Comparison of ENCODE assay signal across 34 cellular contexts in genomic region chr12:91127296-91127695, GRCh38. TPM values are rescaled to one million over a fixed set of nuclear protein-coding genes. Genes with fewer than 3 reads are reported as not detected.
DNase-seq lines count a peak whose midpoint lies in the region; ATAC-seq and TF ChIP-seq lines count a peak whose summit lies in the region.
"Had no signal": no experiment of that assay in that cellular context is flagged by ENCODE, and none has a peak within 500 bp of the region (broad histone marks: within the 10 kb centered on the region; RNA-seq: fewer than 3 reads in every experiment).

No MANE protein-coding gene starts in this region.

- H3K4me1 ChIP-seq in mesenchymal stem cell (ENCODE audit: control insufficient read depth, insufficient read depth, low read depth, low read length) (no peaks in the 10 kb centered on the region), MM.1S (ENCODE audit: low read length) (no peaks in the 10 kb centered on the region)
- H3K4me1 ChIP-seq in CD8-positive, alpha-beta memory T cell (ENCODE audit: insufficient read depth, low read length): no peaks in the 10 kb centered on the region
- H3K4me1 ChIP-seq: gastrocnemius medialis, HAP-1, Peyer's patch, right lobe of liver, tibial nerve had no signal

- WGBS in mesenchymal stem cell: no CpG with 5 or more reads among the region's 2 CpGs

- H3K27ac ChIP-seq in mesenchymal stem cell (ENCODE audit: low read length, poor library complexity, severe bottlenecking) (no peak overlapping the region), MM.1S (ENCODE audit: low read length) (no peak overlapping the region)
- H3K27ac ChIP-seq in CD8-positive, alpha-beta memory T cell (ENCODE audit: low read depth, low read length): no peak overlapping the region
- H3K27ac ChIP-seq: dorsolateral prefrontal cortex, gastrocnemius medialis, neutrophil, right lobe of liver, tibial nerve had no signal

- H2BK5ac ChIP-seq in mesenchymal stem cell (ENCODE audit: low read depth, low read length, poor library complexity, severe bottlenecking): no peak overlapping the region

- no peaks in the 10 kb centered on the region for H3K9me2 ChIP-seq in MM.1S (replicated peaks; ENCODE audit: insufficient read depth, low read length)

- H3K79me1 ChIP-seq in mesenchymal stem cell (replicated peaks; ENCODE audit: low read length, poor library complexity, severe bottlenecking): no peaks in the 10 kb centered on the region

- DNase-seq in GM04503 (ENCODE audit: low read depth) (peak; percentile 61), mesenchymal stem cell (no peak), glutamatergic neuron (no peak), T-helper 1 cell (no peak), MM.1S (no peak)
- no peak for DNase-seq in CD8-positive, alpha-beta memory T cell
- DNase-seq: activated CD4-positive, alpha-beta T cell treated with anti-CD3 and anti-CD28 coated beads for 48 hours; activated CD8-positive, alpha-beta memory T cell treated with anti-CD3 and anti-CD28 coated beads for 24 hours; activated T-cell treated with anti-CD3 and anti-CD28 coated beads for 4 hours; AML-193; amniotic stem cell; CD4-positive, CD25-positive, alpha-beta regulatory T cell; dorsolateral prefrontal cortex; gastrocnemius medialis; hippocampal formation; MV-4-11; NCI-H1436 treated with DMSO at 0.1 percent for 48 hours; NCI-H2081 treated with DMSO at 0.1 percent for 48 hours; NCI-H748 treated with DMSO at 0.1 percent for 48 hours; Peyer's patch; right lobe of liver; SHP77; stimulated activated CD4-positive, alpha-beta T cell treated with anti-CD3 and anti-CD28 coated beads, Interleukin-4, amount 100 ng/mL, for 4 hours; SW 1271; T1000 had no signal

- H3K9ac ChIP-seq in mesenchymal stem cell (ENCODE audit: low read length): peak overlapping the region; percentile 39
- no peak overlapping the region for H3K9ac ChIP-seq in MM.1S (ENCODE audit: low read length)

- CTCF ChIA-PET in CD8-positive, alpha-beta memory T cell (lab: Charles Lee): no interaction called here

- H2BK15ac ChIP-seq in mesenchymal stem cell (ENCODE audit: low read depth, poor library complexity, severe bottlenecking): no peak overlapping the region

- H3F3A ChIP-seq in MM.1S (ENCODE audit: insufficient read depth, low read length): no peaks in the 10 kb centered on the region

- H2BK120ac ChIP-seq in mesenchymal stem cell (ENCODE audit: low read depth, low read length): peak overlapping the region; percentile 87

- POLR2A ChIA-PET in CD8-positive, alpha-beta memory T cell (lab: Charles Lee): no interaction called here

- H2AK5ac ChIP-seq in mesenchymal stem cell (ENCODE audit: low read length, severe bottlenecking): no peak overlapping the region

- no peaks in the 10 kb centered on the region for H3K36me3 Mint-ChIP-seq in glutamatergic neuron (ENCODE audit: unreplicated experiment)
- H3K36me3 Mint-ChIP-seq in CD8-positive, alpha-beta memory T cell: no peaks in the 10 kb centered on the region
- H3K36me3 Mint-ChIP-seq: activated naive CD4-positive, alpha-beta T cell treated with anti-CD3 and anti-CD28 coated beads, Interleukin-2, amount 50 U/mL, for 24 hours; CD4-positive, CD25-positive, alpha-beta regulatory T cell had no signal

- H4K91ac ChIP-seq in mesenchymal stem cell (ENCODE audit: low read length): no peak overlapping the region

- H3K18ac ChIP-seq in mesenchymal stem cell (ENCODE audit: low read depth in 1 of 2, low read length in 2 of 2): no peak overlapping the region

- H3K27me3 Mint-ChIP-seq in glutamatergic neuron (ENCODE audit: unreplicated experiment): no peaks in the 10 kb centered on the region
- H3K27me3 Mint-ChIP-seq in CD8-positive, alpha-beta memory T cell: no peaks in the 10 kb centered on the region
- H3K27me3 Mint-ChIP-seq: CD4-positive, CD25-positive, alpha-beta regulatory T cell; progenitor cell of endocrine pancreas had no signal

- H3K9me3 ChIP-seq in mesenchymal stem cell (ENCODE audit: control insufficient read depth, low read length) (no peaks in the 10 kb centered on the region), MM.1S (replicated peaks; ENCODE audit: insufficient read depth, low read length) (no peaks in the 10 kb centered on the region)
- H3K9me3 ChIP-seq in CD8-positive, alpha-beta memory T cell (ENCODE audit: low read length): no peaks in the 10 kb centered on the region
- H3K9me3 ChIP-seq: gastrocnemius medialis, HAP-1, neutrophil, Peyer's patch, right lobe of liver, tibial nerve had no signal

- H3K79me2 ChIP-seq in MM.1S (ENCODE audit: low read length): no peaks in the 10 kb centered on the region

- no peak overlapping the region for H2AFZ ChIP-seq in mesenchymal stem cell (ENCODE audit: low read depth, low read length)
- H2AFZ ChIP-seq in MM.1S (ENCODE audit: low read length): no peak overlapping the region

- H3K27me3 ChIP-seq in mesenchymal stem cell (ENCODE audit: control insufficient read depth in 1 of 2, insufficient read depth in 1 of 2, low read length in 2 of 2) (no peaks in the 10 kb centered on the region), MM.1S (replicated peaks; ENCODE audit: insufficient read depth, low read length) (no peaks in the 10 kb centered on the region)
- H3K27me3 ChIP-seq in CD8-positive, alpha-beta memory T cell (ENCODE audit: insufficient read depth, low read length, poor library complexity, severe bottlenecking): no peaks in the 10 kb centered on the region
- H3K27me3 ChIP-seq: dorsolateral prefrontal cortex, gastrocnemius medialis, neutrophil, Peyer's patch, right lobe of liver, tibial nerve had no signal

- H3K4me2 ChIP-seq in mesenchymal stem cell (ENCODE audit: low read length, poor library complexity, severe bottlenecking) (no peak overlapping the region), MM.1S (ENCODE audit: low read depth, low read length) (no peak overlapping the region)

- no peak overlapping the region for H4K8ac ChIP-seq in mesenchymal stem cell (ENCODE audit: low read length)

- H3K36me3 ChIP-seq in mesenchymal stem cell (ENCODE audit: control insufficient read depth in 1 of 2, insufficient read depth in 2 of 2, low read depth in 1 of 2, low read length in 2 of 2): no peaks in the 10 kb centered on the region
- no peaks in the 10 kb centered on the region for H3K36me3 ChIP-seq in MM.1S (replicated peaks; ENCODE audit: insufficient read depth, low read length)
- no peaks in the 10 kb centered on the region for H3K36me3 ChIP-seq in CD8-positive, alpha-beta memory T cell (ENCODE audit: insufficient read depth, low read length)
- H3K36me3 ChIP-seq: gastrocnemius medialis, HAP-1, neutrophil, Peyer's patch, right lobe of liver, tibial nerve had no signal

- no peak overlapping the region for H3K14ac ChIP-seq in mesenchymal stem cell (ENCODE audit: low read length in 2 of 2)

- no peak overlapping the region for H3K4me3 Mint-ChIP-seq in glutamatergic neuron (ENCODE audit: unreplicated experiment)
- no peak overlapping the region for H3K4me3 Mint-ChIP-seq in CD8-positive, alpha-beta memory T cell
- H3K4me3 Mint-ChIP-seq: activated naive CD4-positive, alpha-beta T cell treated with anti-CD3 and anti-CD28 coated beads, Interleukin-2, amount 50 U/mL, for 24 hours; CD4-positive, CD25-positive, alpha-beta regulatory T cell had no signal

- peak; percentile 53; the same call in 2 of the 3 replicates for ATAC-seq in SK-N-SH treated with all-trans-retinoic acid at 6 μM for 48 hours
- ATAC-seq: gastrocnemius medialis, left lobe of liver, right lobe of liver had no signal

- no peak overlapping the region for H3K23ac ChIP-seq in mesenchymal stem cell (ENCODE audit: low read length in 2 of 2)

- H2BK12ac ChIP-seq in mesenchymal stem cell (ENCODE audit: low read length in 2 of 2): no peak overlapping the region

- H3K9me3 Mint-ChIP-seq in glutamatergic neuron (ENCODE audit: unreplicated experiment): no peaks in the 10 kb centered on the region
- peaks cover 0 to 4% (median 0%) of the 10 kb centered on the region in 5 donors for H3K9me3 Mint-ChIP-seq in CD8-positive, alpha-beta memory T cell
- H3K9me3 Mint-ChIP-seq: activated naive CD4-positive, alpha-beta T cell treated with anti-CD3 and anti-CD28 coated beads, Interleukin-2, amount 50 U/mL, for 24 hours; activated T-helper 2 cell treated with anti-CD3 and anti-CD28 coated beads, Interferon-gamma antibody, Interleukin-2, Interleukin-4, amounts not matched to agents 10 μg/mL and 5 μg/mL and 100 μg/mL, durations not matched to agents 14 hours and 24 hours and 36 hours had no signal

- TF ChIP-seq CTCF in glutamatergic neuron (IDR thresholded peaks at IDR 0.05; ENCODE audit: partially characterized antibody, unreplicated experiment) (no peak), MM.1S (IDR thresholded peaks at IDR 0.05; ENCODE audit: low read length) (no peak)

- no peak overlapping the region for H3K4ac ChIP-seq in mesenchymal stem cell (ENCODE audit: low read depth in 1 of 2, low read length in 2 of 2)

- H3K4me1 Mint-ChIP-seq in glutamatergic neuron (ENCODE audit: low read depth, unreplicated experiment): no peaks in the 10 kb centered on the region
- H3K4me1 Mint-ChIP-seq in CD8-positive, alpha-beta memory T cell: no peaks in the 10 kb centered on the region
- H3K4me1 Mint-ChIP-seq: activated naive CD4-positive, alpha-beta T cell treated with anti-CD3 and anti-CD28 coated beads, Interleukin-2, amount 50 U/mL, for 24 hours; CD4-positive, CD25-positive, alpha-beta regulatory T cell had no signal

- no peak overlapping the region for H3K27ac Mint-ChIP-seq in glutamatergic neuron (ENCODE audit: unreplicated experiment)
- no peak overlapping the region for H3K27ac Mint-ChIP-seq in CD8-positive, alpha-beta memory T cell
- H3K27ac Mint-ChIP-seq: activated naive CD4-positive, alpha-beta T cell treated with anti-CD3 and anti-CD28 coated beads, Interleukin-2, amount 50 U/mL, for 24 hours; activated T-helper 2 cell treated with anti-CD3 and anti-CD28 coated beads, Interferon-gamma antibody, Interleukin-2, Interleukin-4, amounts not matched to agents 10 μg/mL and 5 μg/mL and 100 μg/mL, durations not matched to agents 14 hours and 24 hours and 36 hours; CD4-positive, CD25-positive, alpha-beta regulatory T cell; progenitor cell of endocrine pancreas had no signal

- H4K20me1 ChIP-seq in MM.1S (ENCODE audit: insufficient read depth, low read length): no peaks in the 10 kb centered on the region

- no peak overlapping the region for H3K4me3 ChIP-seq in mesenchymal stem cell (ENCODE audit: insufficient read depth in 1 of 2, low read depth in 1 of 2, low read length in 2 of 2)
- H3K4me3 ChIP-seq in MM.1S (ENCODE audit: low read length): no peak overlapping the region
- no peak overlapping the region for H3K4me3 ChIP-seq in CD8-positive, alpha-beta memory T cell (ENCODE audit: low read length)
- H3K4me3 ChIP-seq: dorsolateral prefrontal cortex, gastrocnemius medialis, GM12878, HAP-1, Peyer's patch, right lobe of liver, tibial nerve had no signal

TF ChIP-seq in SK-N-SH treated with all-trans-retinoic acid at 6 μM for 48 hours, 23 proteins besides CTCF, POLR2A, EP300 and RAD21 (continues in another document):
- TF ChIP-seq ISL1 (CRISPR knock-in tag; IDR thresholded peaks at IDR 0.05): peak; percentile 28; the same call in 1 of the 2 replicates

RNA-seq across cellular contexts. Expression of gene LUM, which starts 16.0 kb away (rescaled TPM):
- polyA plus RNA-seq in mesenchymal stem cell (2013, experiment 1 of 2): 1,035 TPM
- polyA plus RNA-seq in mesenchymal stem cell (2013, experiment 2 of 2): 1,084 TPM
- not detected for total RNA-seq in glutamatergic neuron (ENCODE audit: unreplicated experiment)
- total RNA-seq in CD8-positive, alpha-beta memory T cell: not detected
- polyA plus RNA-seq in CD8-positive, alpha-beta memory T cell: not detected
- total RNA-seq: activated T-helper 2 cell treated with anti-CD3 and anti-CD28 coated beads, Interferon-gamma antibody, Interleukin-2, Interleukin-4, amounts not matched to agents 10 μg/mL and 5 μg/mL and 100 μg/mL, durations not matched to agents 14 hours and 24 hours and 36 hours; CD4-positive, CD25-positive, alpha-beta regulatory T cell; progenitor cell of endocrine pancreas had no signal
- polyA plus RNA-seq: CD4-positive, CD25-positive, alpha-beta regulatory T cell had no signal

RNA-seq across cellular contexts. Expression of gene DCN, which starts 55.3 kb away (rescaled TPM):
- polyA plus RNA-seq in mesenchymal stem cell (2013, experiment 1 of 2): 62.6 TPM
- 61.6 TPM for polyA plus RNA-seq in mesenchymal stem cell (2013, experiment 2 of 2)
- total RNA-seq in glutamatergic neuron (ENCODE audit: unreplicated experiment): not detected
- not detected for total RNA-seq in CD8-positive, alpha-beta memory T cell
- not detected for polyA plus RNA-seq in CD8-positive, alpha-beta memory T cell
- total RNA-seq: activated T-helper 2 cell treated with anti-CD3 and anti-CD28 coated beads, Interferon-gamma antibody, Interleukin-2, Interleukin-4, amounts not matched to agents 10 μg/mL and 5 μg/mL and 100 μg/mL, durations not matched to agents 14 hours and 24 hours and 36 hours; CD4-positive, CD25-positive, alpha-beta regulatory T cell; progenitor cell of endocrine pancreas had no signal
- polyA plus RNA-seq: CD4-positive, CD25-positive, alpha-beta regulatory T cell had no signal
